In genomic region chr6:26032387-26033131, GRCh38 we compare ENCODE assay signal across 1 cellular context.
A peak's percentile ranks its signal among the peaks of the same experiment; 100 is the strongest.
TF ChIP-seq lines count a peak whose summit lies in the region.

No MANE protein-coding gene starts in this region.

TF ChIP-seq in K562, 482 proteins besides CTCF, POLR2A, EP300 and RAD21 (continued from another document and continues in another):
- peak; percentile 6; the same call in 1 of the 2 replicates for TF ChIP-seq MGA (IDR thresholded peaks at IDR 0.05)
- peak; percentile 77; the same call in 1 of the 2 replicates for TF ChIP-seq THRAP3 (IDR thresholded peaks at IDR 0.05; ENCODE audit: borderline replicate concordance)
- TF ChIP-seq MED1 (CRISPR knock-in tag; IDR thresholded peaks at IDR 0.05; ENCODE audit: borderline replicate concordance), result no peak
- TF ChIP-seq MCM7 (IDR thresholded peaks at IDR 0.05), result no peak
- TF ChIP-seq ZSCAN32 (CRISPR knock-in tag; IDR thresholded peaks at IDR 0.05), result peak; percentile 38; the same call in 1 of the 2 replicates
- TF ChIP-seq LARP7 (IDR thresholded peaks at IDR 0.05), result no peak
- no peak; a peak in 1 of 4 replicates for TF ChIP-seq MAZ (CRISPR knock-in tag; conservative IDR thresholded peaks at IDR 0.05 in 1 of 2, IDR thresholded peaks at IDR 0.05 in 1 of 2)
- TF ChIP-seq RNF2 (IDR thresholded peaks at IDR 0.05), result no peak
- TF ChIP-seq MAX (CRISPR knock-in tag; IDR thresholded peaks at IDR 0.05), result no peak
- no peak for TF ChIP-seq UBTF (IDR thresholded peaks at IDR 0.05; ENCODE audit: borderline replicate concordance in 1 of 2, low read depth in 2 of 2, low read length in 2 of 2)
- peak in 1 of 2 experiments; percentile 73; a peak in 2 of 4 replicates for TF ChIP-seq MLLT1 (IDR thresholded peaks at IDR 0.05)
- TF ChIP-seq CEBPB (tag; IDR thresholded peaks at IDR 0.05), result no peak
- no peak for TF ChIP-seq NUFIP1 (IDR thresholded peaks at IDR 0.05; ENCODE audit: partially characterized antibody)
- TF ChIP-seq KDM5B (IDR thresholded peaks at IDR 0.05; ENCODE audit: insufficient replicate concordance, low read depth, low read length), result no peak
- TF ChIP-seq THAP12 (CRISPR knock-in tag; IDR thresholded peaks at IDR 0.05), result no peak
- no peak for TF ChIP-seq ELF1 (tag; IDR thresholded peaks at IDR 0.05)
- TF ChIP-seq DLX4 (CRISPR knock-in tag; IDR thresholded peaks at IDR 0.05), result no peak
- TF ChIP-seq GMEB1 (CRISPR knock-in tag; IDR thresholded peaks at IDR 0.05), result no peak
- no peak for TF ChIP-seq RUNX1 (IDR thresholded peaks at IDR 0.05; ENCODE audit: low read depth)
- no peak for TF ChIP-seq ERF (CRISPR knock-in tag; IDR thresholded peaks at IDR 0.05)
- 0 out of 2 replicates have a peak, but pooled peaks have one; percentile 46 for TF ChIP-seq ZBED1 (IDR thresholded peaks at IDR 0.05)
- TF ChIP-seq TRIM24 (IDR thresholded peaks at IDR 0.05), result no peak
- TF ChIP-seq ZNF41 (CRISPR knock-in tag; conservative IDR thresholded peaks at IDR 0.05), result 0 out of 2 replicates have a peak, but pooled peaks have one; percentile 29
- no peak for TF ChIP-seq ZNF197 (CRISPR knock-in tag; IDR thresholded peaks at IDR 0.05; ENCODE audit: low read depth)
- no peak for TF ChIP-seq MXD1 (CRISPR knock-in tag; IDR thresholded peaks at IDR 0.05; ENCODE audit: borderline replicate concordance, poor library complexity, severe bottlenecking)
- TF ChIP-seq ZNF609 (CRISPR knock-in tag; IDR thresholded peaks at IDR 0.05; ENCODE audit: borderline replicate concordance), result no peak
- no peak for TF ChIP-seq ZNF444 (CRISPR knock-in tag; IDR thresholded peaks at IDR 0.05)
- peak in 1 of 2 experiments; percentile 43; a peak in 1 of 4 replicates for TF ChIP-seq TBL1XR1 (IDR thresholded peaks at IDR 0.05; ENCODE audit: low read length in 2 of 2)
- TF ChIP-seq FOXJ3 (CRISPR knock-in tag; IDR thresholded peaks at IDR 0.05), result no peak
